In genomic region chrX:112391313-112391712, GRCh38 we compare ENCODE assay signal across 30 cellular contexts.
"Had no signal": no experiment of that assay in that cellular context is flagged by ENCODE, and none has a peak within 500 bp of the region (broad histone marks: within the 10 kb centered on the region; RNA-seq: fewer than 3 reads in every experiment).

No MANE protein-coding gene starts in this region.

- H3K27me3 ChIP-seq: Peyer's patch, SJSA1 had no signal

- H3K27ac Mint-ChIP-seq: T-cell had no signal

- H3K9me3 ChIP-seq: Peyer's patch, SJSA1, SK-N-SH had no signal

- H3K4me1 Mint-ChIP-seq: T-cell had no signal

- H3K9me2 ChIP-seq: SK-N-SH had no signal

- ATAC-seq: T-cell had no signal

- H3K4me3 Mint-ChIP-seq: T-cell had no signal

- H3K9ac ChIP-seq: KMS-11, SK-N-SH had no signal

- H3K4me2 ChIP-seq: KMS-11, SK-N-SH had no signal

- H3K4me3 ChIP-seq: Peyer's patch, SJSA1 had no signal

- H3K27ac ChIP-seq: KMS-11, Peyer's patch, SJSA1 had no signal

- H3K36me3 ChIP-seq: Peyer's patch, SJSA1 had no signal

- DNase-seq: Karpas-422, MM.1S, MV-4-11, NCI-H1092, NCI-H1105, NCI-H1417 treated with DMSO at 0.1 percent for 48 hours, NCI-H1436 treated with DMSO at 0.1 percent for 48 hours, NCI-H1694, NCI-H187, NCI-H1930, NCI-H2029 treated with DMSO at 0.1 percent for 48 hours, NCI-H2081 treated with DMSO at 0.1 percent for 48 hours, NCI-H2107, NCI-H2171, NCI-H226, NCI-H446 treated with DMSO at 0.1 percent for 48 hours, NCI-H510A, NCI-H524, NCI-H526, NCI-H69, NCI-H748 treated with DMSO at 0.1 percent for 48 hours, NCI-H82, Peyer's patch, Right ventricle myocardium superior, RPMI8226, SHP77 treated with DMSO at 0.1 percent for 48 hours, SK-N-SH, T-cell had no signal

- H3K4me1 ChIP-seq: Peyer's patch, SJSA1 had no signal

- H3K36me3 Mint-ChIP-seq: T-cell had no signal
